Comparison of ENCODE assay signal across 2 cellular contexts in the genomic region with DNA sequence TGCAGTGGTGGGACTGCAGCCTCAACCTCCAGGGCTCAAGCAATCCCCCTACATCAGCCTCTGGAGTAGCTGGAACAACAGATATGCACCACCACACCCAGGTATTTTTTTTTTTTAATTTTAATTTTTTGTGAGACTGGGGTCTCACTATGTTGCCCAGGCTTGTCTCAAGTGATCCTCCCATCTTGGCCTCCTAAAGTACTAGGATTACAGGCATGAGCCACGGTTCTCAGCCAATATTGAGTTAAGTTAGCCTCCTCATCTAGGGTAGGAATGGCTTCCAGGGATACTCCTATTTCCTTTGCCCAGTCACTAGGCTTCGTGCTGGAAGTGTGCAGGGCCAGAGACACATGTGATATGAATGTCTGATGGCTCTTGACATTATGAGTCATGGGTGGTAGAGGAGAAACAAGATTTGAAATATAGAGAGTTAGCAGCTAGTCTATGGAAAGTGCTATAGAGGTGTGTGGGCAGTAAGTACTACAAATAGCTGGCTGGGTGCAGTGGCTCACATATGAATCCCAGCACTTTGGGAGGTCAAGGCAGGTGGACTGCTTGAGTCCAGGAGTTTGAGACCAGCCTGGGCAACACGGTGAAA.
TF ChIP-seq lines count a peak whose summit lies in the region.

No MANE protein-coding gene starts in this region.

TF ChIP-seq in GM12891, 5 proteins besides CTCF, POLR2A, EP300 and RAD21:
- TF ChIP-seq PAX5 (IDR thresholded peaks at IDR 0.05; ENCODE audit: insufficient read depth, low read length, severe bottlenecking) = no peak
- no peak for TF ChIP-seq SPI1 (IDR thresholded peaks at IDR 0.05; ENCODE audit: low read depth, low read length)
- no peak for TF ChIP-seq POLR2AphosphoS5 (IDR thresholded peaks at IDR 0.05; ENCODE audit: low read depth, low read length)
- TF ChIP-seq POU2F2 (IDR thresholded peaks at IDR 0.05; ENCODE audit: low read depth, low read length) = no peak
- TF ChIP-seq TAF1 (IDR thresholded peaks at IDR 0.05; ENCODE audit: low read depth, low read length) = no peak

TF ChIP-seq in GM12878, 131 proteins besides CTCF, POLR2A, EP300 and RAD21:
- TF ChIP-seq PBX3 (IDR thresholded peaks at IDR 0.05; ENCODE audit: insufficient replicate concordance, low read depth, low read length) = no peak
- no peak for TF ChIP-seq SMAD1 (IDR thresholded peaks at IDR 0.05; ENCODE audit: low read depth, partially characterized antibody)
- TF ChIP-seq, protein P1, sequence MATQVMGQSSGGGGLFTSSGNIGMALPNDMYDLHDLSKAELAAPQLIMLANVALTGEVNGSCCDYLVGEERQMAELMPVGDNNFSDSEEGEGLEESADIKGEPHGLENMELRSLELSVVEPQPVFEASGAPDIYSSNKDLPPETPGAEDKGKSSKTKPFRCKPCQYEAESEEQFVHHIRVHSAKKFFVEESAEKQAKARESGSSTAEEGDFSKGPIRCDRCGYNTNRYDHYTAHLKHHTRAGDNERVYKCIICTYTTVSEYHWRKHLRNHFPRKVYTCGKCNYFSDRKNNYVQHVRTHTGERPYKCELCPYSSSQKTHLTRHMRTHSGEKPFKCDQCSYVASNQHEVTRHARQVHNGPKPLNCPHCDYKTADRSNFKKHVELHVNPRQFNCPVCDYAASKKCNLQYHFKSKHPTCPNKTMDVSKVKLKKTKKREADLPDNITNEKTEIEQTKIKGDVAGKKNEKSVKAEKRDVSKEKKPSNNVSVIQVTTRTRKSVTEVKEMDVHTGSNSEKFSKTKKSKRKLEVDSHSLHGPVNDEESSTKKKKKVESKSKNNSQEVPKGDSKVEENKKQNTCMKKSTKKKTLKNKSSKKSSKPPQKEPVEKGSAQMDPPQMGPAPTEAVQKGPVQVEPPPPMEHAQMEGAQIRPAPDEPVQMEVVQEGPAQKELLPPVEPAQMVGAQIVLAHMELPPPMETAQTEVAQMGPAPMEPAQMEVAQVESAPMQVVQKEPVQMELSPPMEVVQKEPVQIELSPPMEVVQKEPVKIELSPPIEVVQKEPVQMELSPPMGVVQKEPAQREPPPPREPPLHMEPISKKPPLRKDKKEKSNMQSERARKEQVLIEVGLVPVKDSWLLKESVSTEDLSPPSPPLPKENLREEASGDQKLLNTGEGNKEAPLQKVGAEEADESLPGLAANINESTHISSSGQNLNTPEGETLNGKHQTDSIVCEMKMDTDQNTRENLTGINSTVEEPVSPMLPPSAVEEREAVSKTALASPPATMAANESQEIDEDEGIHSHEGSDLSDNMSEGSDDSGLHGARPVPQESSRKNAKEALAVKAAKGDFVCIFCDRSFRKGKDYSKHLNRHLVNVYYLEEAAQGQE (IDR thresholded peaks at IDR 0.05; ENCODE audit: low read depth, low read length) = no peak
- no peak for TF ChIP-seq ATF3 (IDR thresholded peaks at IDR 0.05; ENCODE audit: borderline replicate concordance, extremely low read depth, low read depth, low read length)
- no peak for TF ChIP-seq MTA2 (IDR thresholded peaks at IDR 0.05; ENCODE audit: low read depth)
- no peak for TF ChIP-seq MEF2A (IDR thresholded peaks at IDR 0.05; ENCODE audit: insufficient read depth, low read depth, low read length)
- TF ChIP-seq ZZZ3 (IDR thresholded peaks at IDR 0.05; ENCODE audit: control insufficient read depth, insufficient read length, low read depth) = no peak
- no peak for TF ChIP-seq BCLAF1 (IDR thresholded peaks at IDR 0.05)
- no peak for TF ChIP-seq HDAC2 (IDR thresholded peaks at IDR 0.05)
- TF ChIP-seq MLLT1 (IDR thresholded peaks at IDR 0.05) = no peak
- TF ChIP-seq SP1 (IDR thresholded peaks at IDR 0.05; ENCODE audit: low read depth, low read length) = no peak
- TF ChIP-seq, protein P2, sequence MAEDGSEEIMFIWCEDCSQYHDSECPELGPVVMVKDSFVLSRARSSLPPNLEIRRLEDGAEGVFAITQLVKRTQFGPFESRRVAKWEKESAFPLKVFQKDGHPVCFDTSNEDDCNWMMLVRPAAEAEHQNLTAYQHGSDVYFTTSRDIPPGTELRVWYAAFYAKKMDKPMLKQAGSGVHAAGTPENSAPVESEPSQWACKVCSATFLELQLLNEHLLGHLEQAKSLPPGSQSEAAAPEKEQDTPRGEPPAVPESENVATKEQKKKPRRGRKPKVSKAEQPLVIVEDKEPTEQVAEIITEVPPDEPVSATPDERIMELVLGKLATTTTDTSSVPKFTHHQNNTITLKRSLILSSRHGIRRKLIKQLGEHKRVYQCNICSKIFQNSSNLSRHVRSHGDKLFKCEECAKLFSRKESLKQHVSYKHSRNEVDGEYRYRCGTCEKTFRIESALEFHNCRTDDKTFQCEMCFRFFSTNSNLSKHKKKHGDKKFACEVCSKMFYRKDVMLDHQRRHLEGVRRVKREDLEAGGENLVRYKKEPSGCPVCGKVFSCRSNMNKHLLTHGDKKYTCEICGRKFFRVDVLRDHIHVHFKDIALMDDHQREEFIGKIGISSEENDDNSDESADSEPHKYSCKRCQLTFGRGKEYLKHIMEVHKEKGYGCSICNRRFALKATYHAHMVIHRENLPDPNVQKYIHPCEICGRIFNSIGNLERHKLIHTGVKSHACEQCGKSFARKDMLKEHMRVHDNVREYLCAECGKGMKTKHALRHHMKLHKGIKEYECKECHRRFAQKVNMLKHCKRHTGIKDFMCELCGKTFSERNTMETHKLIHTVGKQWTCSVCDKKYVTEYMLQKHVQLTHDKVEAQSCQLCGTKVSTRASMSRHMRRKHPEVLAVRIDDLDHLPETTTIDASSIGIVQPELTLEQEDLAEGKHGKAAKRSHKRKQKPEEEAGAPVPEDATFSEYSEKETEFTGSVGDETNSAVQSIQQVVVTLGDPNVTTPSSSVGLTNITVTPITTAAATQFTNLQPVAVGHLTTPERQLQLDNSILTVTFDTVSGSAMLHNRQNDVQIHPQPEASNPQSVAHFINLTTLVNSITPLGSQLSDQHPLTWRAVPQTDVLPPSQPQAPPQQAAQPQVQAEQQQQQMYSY (CRISPR knock-in tag; IDR thresholded peaks at IDR 0.05) = no peak
- TF ChIP-seq BMI1 (IDR thresholded peaks at IDR 0.05; ENCODE audit: borderline replicate concordance) = no peak
- no peak for TF ChIP-seq CREB1 (IDR thresholded peaks at IDR 0.05; ENCODE audit: low read depth)
- TF ChIP-seq BACH1 (IDR thresholded peaks at IDR 0.05; ENCODE audit: borderline replicate concordance) = no peak
- no peak for TF ChIP-seq JUND (IDR thresholded peaks at IDR 0.05; ENCODE audit: low read depth, low read length)
